In genomic region chr9:33391111-33391771, GRCh38 we compare ENCODE assay signal across 1 cellular context.
A peak's percentile ranks its signal among the peaks of the same experiment; 100 is the strongest.
TF ChIP-seq lines count a peak whose summit lies in the region.

No MANE protein-coding gene starts in this region.

TF ChIP-seq in IMR-90, 13 proteins besides CTCF, POLR2A, EP300 and RAD21:
- peak; percentile 56 for TF ChIP-seq BHLHE40 (IDR thresholded peaks at IDR 0.05; ENCODE audit: low read depth, low read length)
- peak; percentile 16; the same call in 1 of the 2 replicates for TF ChIP-seq MAZ (IDR thresholded peaks at IDR 0.05; ENCODE audit: borderline replicate concordance, low read depth, low read length)
